ENCODE assay signal across 28 cellular contexts in genomic region chr11:70811915-70812314, GRCh38.
"Had no signal": no experiment of that assay in that cellular context is flagged by ENCODE, and none has a peak within 500 bp of the region (broad histone marks: within the 10 kb centered on the region; RNA-seq: fewer than 3 reads in every experiment).

No MANE protein-coding gene starts in this region.

- H3K9ac ChIP-seq: SK-N-SH had no signal

- H3K36me3 ChIP-seq: MG63, SJSA1 had no signal

- H3K4me2 ChIP-seq: PC-9, SK-N-SH had no signal

- H3K27ac ChIP-seq: PC-9, SJSA1 had no signal

- DNase-seq: Kasumi-1, KG1, MG63, NCI-H1048, NCI-H1092 treated with DMSO at 0.1 percent for 48 hours, NCI-H1105 treated with DMSO at 0.1 percent for 48 hours, NCI-H1417, NCI-H1436, NCI-H146, NCI-H1694, NCI-H187, NCI-H1930, NCI-H2029 treated with DMSO at 0.1 percent for 48 hours, NCI-H2081 treated with DMSO at 0.1 percent for 48 hours, NCI-H2107, NCI-H2171, NCI-H345, NCI-H446, NCI-H524 treated with DMSO at 0.1 percent for 48 hours, NCI-H526 treated with DMSO at 0.1 percent for 48 hours, NCI-H774, PC-9, Right ventricle myocardium superior, SHP77 treated with DMSO at 0.1 percent for 48 hours, SK-N-SH, SW 1271, T-helper 1 cell had no signal

- H3K9me3 ChIP-seq: MG63, SK-N-SH had no signal

- H2AFZ ChIP-seq: PC-9 had no signal

- H3K4me3 ChIP-seq: MG63, PC-9, SJSA1 had no signal

- H3K27me3 ChIP-seq: MG63, SJSA1 had no signal

- H3K4me1 ChIP-seq: SJSA1 had no signal
